In the genomic region with DNA sequence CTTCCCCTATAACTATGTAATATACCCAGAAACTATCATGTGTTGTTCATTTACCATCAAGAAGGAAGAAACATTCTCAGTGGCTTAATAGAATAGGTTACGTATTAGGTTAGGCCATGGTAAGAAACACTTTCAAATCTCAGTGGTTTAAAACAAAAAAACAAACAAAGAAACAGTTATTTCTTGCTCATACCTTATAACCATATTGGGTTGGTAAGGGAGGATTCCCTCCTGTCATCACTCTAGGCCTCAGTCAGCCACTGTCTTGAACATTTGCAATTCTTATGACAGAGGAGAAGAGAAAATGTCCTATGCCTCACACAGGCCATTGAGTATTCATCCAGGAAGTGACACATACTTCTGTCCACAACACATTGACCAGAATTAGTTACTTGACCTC, we compare ENCODE assay signal across 10 cellular contexts.
DNase-seq lines count a peak whose midpoint lies in the region; ATAC-seq and TF ChIP-seq lines count a peak whose summit lies in the region.
"Had no signal": no experiment of that assay in that cellular context is flagged by ENCODE, and none has a peak within 500 bp of the region (broad histone marks: within the 10 kb centered on the region; RNA-seq: fewer than 3 reads in every experiment).

No MANE protein-coding gene starts in this region.

- H3K27ac ChIP-seq in SJSA1 (peak overlapping the region; percentile 57), gastroesophageal sphincter (no peak overlapping the region), SJCRH30 (no peak overlapping the region)

- H3K4me3 ChIP-seq in SJSA1 (no peak overlapping the region), gastroesophageal sphincter (no peak overlapping the region), SJCRH30 (no peak overlapping the region)
- H3K4me3 ChIP-seq: MG63 had no signal

- H3K27me3 ChIP-seq in SJSA1 (replicated peaks): no peaks in the 10 kb centered on the region
- H3K27me3 ChIP-seq in gastroesophageal sphincter: no peaks in the 10 kb centered on the region
- H3K27me3 ChIP-seq in SJCRH30: no peaks in the 10 kb centered on the region
- H3K27me3 ChIP-seq: MG63 had no signal

- 82 to 100% methylated on average over 1 of the region's 1 CpG for WGBS in gastroesophageal sphincter (ENCODE audit: low coverage in 1 of 2), 2 donors

- ATAC-seq in GM19438 (IDR thresholded peaks at IDR 0.05; ENCODE audit: low read depth, unreplicated experiment): peak; percentile 76
- ATAC-seq in HG02973 (IDR thresholded peaks at IDR 0.05; ENCODE audit: unreplicated experiment): peak; percentile 88
- no peak for ATAC-seq in gastroesophageal sphincter
- no peak for ATAC-seq in GM21360 (IDR thresholded peaks at IDR 0.05; ENCODE audit: unreplicated experiment)

- DNase-seq in SJSA1 (ENCODE audit: low read depth in 1 of 2, low spot score in 2 of 2): peak in 1 of 2 experiments; percentile 10
- no peak for DNase-seq in SHP77 (lab: John Stamatoyannopoulos, UW)
- no peak for DNase-seq in SJCRH30
- DNase-seq: erythroblast; stimulated activated CD4-positive, alpha-beta T cell treated with anti-CD3 and anti-CD28 coated beads, Interleukin-4, amount 100 ng/mL, for 1 hour had no signal

- no peak for TF ChIP-seq POLR2A in gastroesophageal sphincter (IDR thresholded peaks at IDR 0.05)

- peaks cover 25% of the 10 kb centered on the region for H3K4me1 ChIP-seq in SJSA1 (replicated peaks)
- H3K4me1 ChIP-seq in gastroesophageal sphincter: no peaks in the 10 kb centered on the region
- no peaks in the 10 kb centered on the region for H3K4me1 ChIP-seq in SJCRH30

- H3K36me3 ChIP-seq in SJSA1 (no peaks in the 10 kb centered on the region), gastroesophageal sphincter (no peaks in the 10 kb centered on the region), SJCRH30 (no peaks in the 10 kb centered on the region)
- H3K36me3 ChIP-seq: MG63 had no signal

- TF ChIP-seq CTCF in gastroesophageal sphincter (IDR thresholded peaks at IDR 0.05): no peak

- no peak for TF ChIP-seq EP300 in gastroesophageal sphincter (IDR thresholded peaks at IDR 0.05)

- H3K9me3 ChIP-seq in SJSA1 (replicated peaks) (no peaks in the 10 kb centered on the region), gastroesophageal sphincter (no peaks in the 10 kb centered on the region), SJCRH30 (replicated peaks) (no peaks in the 10 kb centered on the region)
- H3K9me3 ChIP-seq: MG63 had no signal

Comparison
In these comparisons a context has a peak if more than half of its experiments do, and no peak if none do; other contexts are left out.
1. ATAC-seq: peak in GM19438 (single experiment) and HG02973 (single experiment); none in gastroesophageal sphincter (single experiment) and GM21360 (single experiment).